13 cellular contexts compared by ENCODE assay signal in genomic region chr16:74501484-74502479, GRCh38.
DNase-seq lines count a peak whose midpoint lies in the region; ATAC-seq and TF ChIP-seq lines count a peak whose summit lies in the region.
"Had no signal": no experiment of that assay in that cellular context is flagged by ENCODE, and none has a peak within 500 bp of the region (broad histone marks: within the 10 kb centered on the region; RNA-seq: fewer than 3 reads in every experiment).

No MANE protein-coding gene starts in this region.

- H3K9me3 ChIP-seq in right atrium auricular region: no peaks in the 10 kb centered on the region
- H3K9me3 ChIP-seq in lower lobe of right lung: no peaks in the 10 kb centered on the region
- H3K9me3 ChIP-seq: body of pancreas had no signal

- H3K27me3 Mint-ChIP-seq in activated CD4-positive, alpha-beta T cell treated with anti-CD3 and anti-CD28 coated beads for 36 hours: no peaks in the 10 kb centered on the region

- H3K4me1 Mint-ChIP-seq in activated CD4-positive, alpha-beta T cell treated with anti-CD3 and anti-CD28 coated beads for 36 hours: peaks cover 12% of the 10 kb centered on the region

- CTCF ChIA-PET in activated CD4-positive, alpha-beta T cell treated with anti-CD3 and anti-CD28 coated beads for 36 hours (lab: Charles Lee): interaction anchor here (0.6 to 1.5 kb wide), 5 partner anchors 16 to 321 kb away, joined by 3 to 4 read pairs (median 3); no protein-coding TSS in a partner anchor

- peaks cover 9% of the 10 kb centered on the region for H3K36me3 ChIP-seq in right atrium auricular region
- peaks cover 18% of the 10 kb centered on the region for H3K36me3 ChIP-seq in lower lobe of right lung

- H3K4me3 ChIP-seq in right atrium auricular region (no peak overlapping the region), lower lobe of right lung (no peak overlapping the region)
- H3K4me3 ChIP-seq: body of pancreas had no signal

- H3K27ac Mint-ChIP-seq in activated CD4-positive, alpha-beta T cell treated with anti-CD3 and anti-CD28 coated beads for 36 hours: no peak overlapping the region

- H3K27ac ChIP-seq in angular gyrus (ENCODE audit: low read depth, low read length) (peak overlapping the region; percentile 79), right atrium auricular region (peak overlapping the region; percentile 15 to 44), temporal lobe (ENCODE audit: low read depth, low read length) (peak overlapping the region; percentile 79), lower lobe of right lung (no peak overlapping the region)

- no peaks in the 10 kb centered on the region for H3K9me3 Mint-ChIP-seq in activated CD4-positive, alpha-beta T cell treated with anti-CD3 and anti-CD28 coated beads for 36 hours (ENCODE audit: low read depth)

- no peak overlapping the region for H3K4me3 Mint-ChIP-seq in activated CD4-positive, alpha-beta T cell treated with anti-CD3 and anti-CD28 coated beads for 36 hours

- no peak for TF ChIP-seq CTCF in right atrium auricular region (IDR thresholded peaks at IDR 0.05)
- no peak for TF ChIP-seq CTCF in lower lobe of right lung (IDR thresholded peaks at IDR 0.05)

- POLR2A ChIA-PET in activated CD4-positive, alpha-beta T cell treated with anti-CD3 and anti-CD28 coated beads for 36 hours (lab: Charles Lee): interaction anchor here (0.7 kb wide), 1 partner anchor 16 kb away, joined by 6 read pairs; no protein-coding TSS in a partner anchor

- no peak for DNase-seq in activated CD4-positive, alpha-beta T cell treated with anti-CD3 and anti-CD28 coated beads for 36 hours
- DNase-seq in activated CD4-positive, alpha-beta T cell treated with anti-CD3 and anti-CD28 coated beads, Interleukin-2, amount 50 U/mL, for 1 hour: no peak
- DNase-seq in right atrium auricular region (ENCODE audit: low spot score): no peak
- no peak for DNase-seq in ACHN
- no peak for DNase-seq in lower lobe of right lung
- DNase-seq: body of pancreas; HCEC 1CT; kidney; NK-92 treated with Interleukin-12 subunit alpha and Interleukin-12 subunit beta, amount 100 ng/mL, for 24 hours; T-helper 1 cell had no signal

- H3K36me3 Mint-ChIP-seq in activated CD4-positive, alpha-beta T cell treated with anti-CD3 and anti-CD28 coated beads for 36 hours (ENCODE audit: low read depth): peaks cover 14% of the 10 kb centered on the region

- H3K4me1 ChIP-seq in right atrium auricular region: peaks cover 0 to 15% of the 10 kb centered on the region in 2 donors
- H3K4me1 ChIP-seq in lower lobe of right lung: no peaks in the 10 kb centered on the region

- ATAC-seq in activated CD4-positive, alpha-beta T cell treated with anti-CD3 and anti-CD28 coated beads for 36 hours: peak; percentile 55
- ATAC-seq in GM18517 (IDR thresholded peaks at IDR 0.05; ENCODE audit: unreplicated experiment): no peak
- ATAC-seq in lower lobe of right lung: no peak
- ATAC-seq: body of pancreas had no signal

- no peaks in the 10 kb centered on the region for H3K27me3 ChIP-seq in right atrium auricular region
- H3K27me3 ChIP-seq in lower lobe of right lung (ENCODE audit: low read depth): no peaks in the 10 kb centered on the region
- H3K27me3 ChIP-seq: body of pancreas had no signal

- intact Hi-C loops in activated CD4-positive, alpha-beta T cell treated with anti-CD3 and anti-CD28 coated beads for 36 hours (cut with DNase I, micrococcal nuclease): no loop called here
- intact Hi-C loops in lower lobe of right lung (cut with DNase I): no loop called here

- in situ Hi-C loops in ACHN (cut with HindIII; ENCODE audit: low pct_ligation_motif_present, low pct_unique_long_range_greater_than_20kb, low sequenced_read_pairs): no loop called here
